21 cellular contexts compared by ENCODE assay signal in genomic region chr9:124899845-124900244, GRCh38. TPM values are rescaled to one million over a fixed set of nuclear protein-coding genes. Genes with fewer than 3 reads are reported as not detected.
DNase-seq lines count a peak whose midpoint lies in the region; ATAC-seq, FAIRE-seq and TF ChIP-seq lines count a peak whose summit lies in the region.
"Had no signal": no experiment of that assay in that cellular context is flagged by ENCODE, and none has a peak within 500 bp of the region (broad histone marks: within the 10 kb centered on the region; RNA-seq: fewer than 3 reads in every experiment).

No MANE protein-coding gene starts in this region.

- intact Hi-C loops in IMR-90 (cut with micrococcal nuclease): no loop called here

- peaks cover 3 to 5% of the 10 kb centered on the region in 2 experiments; a peak in 2 of 4 replicates for H3K79me1 ChIP-seq in IMR-90 (ENCODE audit: low read depth in 1 of 2, low read length in 2 of 2)

- no peaks in the 10 kb centered on the region for H3K27me3 ChIP-seq in AG04450 (ENCODE audit: control insufficient read depth, insufficient read depth, low read length)
- H3K27me3 ChIP-seq in IMR-90 (ENCODE audit: control insufficient read depth, insufficient read depth, low read length): no peaks in the 10 kb centered on the region
- H3K27me3 ChIP-seq in keratinocyte (ENCODE audit: control insufficient read depth, extremely low read depth, insufficient read depth, low read length): no peaks in the 10 kb centered on the region
- H3K27me3 ChIP-seq: BE2C, SJSA1 had no signal

- no peak overlapping the region for H2BK120ac ChIP-seq in IMR-90 (ENCODE audit: low read depth, low read length)

- DNase-seq in AG04450 (ENCODE audit: low read depth, low spot score) (no peak), IMR-90 (no peak), keratinocyte (ENCODE audit: low read depth, low spot score) (no peak), NCI-H146 (lab: John Stamatoyannopoulos, UW) (no peak), NCI-H524 (lab: John Stamatoyannopoulos, UW) (no peak)
- DNase-seq: BE2C, DMS79 treated with DMSO at 0.1 percent for 48 hours, GM23248, MM.1S, NCI-H1048, NCI-H1436, NCI-H1930, NCI-H510A, NCI-H748 treated with DMSO at 0.1 percent for 48 hours had no signal

- H3K4me3 ChIP-seq in AG04450 (ENCODE audit: low read depth, low read length) (no peak overlapping the region), IMR-90 (ENCODE audit: insufficient read depth, low read depth, low read length) (no peak overlapping the region), keratinocyte (ENCODE audit: control insufficient read depth in 2 of 3, extremely low read depth in 1 of 3, insufficient read depth in 2 of 3, low read depth in 1 of 3, low read length in 3 of 3) (no peak overlapping the region)
- H3K4me3 ChIP-seq: GM23248, SJSA1 had no signal

- peaks cover 23% of the 10 kb centered on the region for H3K36me3 ChIP-seq in IMR-90 (ENCODE audit: control insufficient read depth, insufficient read depth, low read length)
- peaks cover 5 to 6% of the 10 kb centered on the region in 2 experiments for H3K36me3 ChIP-seq in keratinocyte (ENCODE audit: control insufficient read depth in 2 of 2, extremely low read depth in 1 of 2, insufficient read depth in 2 of 2, low read length in 2 of 2)
- H3K36me3 ChIP-seq: BE2C, SJSA1 had no signal

- H3K79me2 ChIP-seq in keratinocyte (ENCODE audit: control insufficient read depth, insufficient read depth, low read length): no peaks in the 10 kb centered on the region

- no peak overlapping the region for H3K4me2 ChIP-seq in IMR-90 (ENCODE audit: low read depth, low read length)
- H3K4me2 ChIP-seq in keratinocyte (ENCODE audit: control insufficient read depth, extremely low read depth, insufficient read depth, low read depth, low read length): no peak overlapping the region

- in situ Hi-C loops in IMR-90 (cut with MboI; ENCODE audit: low sequenced_read_pairs): loop anchor here (25.0 kb wide), 1 partner anchor 462 kb away; no protein-coding TSS in a partner anchor

- CTCF ChIA-PET in AG04450 (lab: Charles Lee) (no interaction called here), IMR-90 (lab: Yijun Ruan, JAX) (no interaction called here)

- H2BK15ac ChIP-seq in IMR-90 (ENCODE audit: low read depth, low read length): no peak overlapping the region

- TF ChIP-seq RAD21 in IMR-90 (IDR thresholded peaks at IDR 0.05; ENCODE audit: low read length): no peak

- H3K18ac ChIP-seq in IMR-90 (ENCODE audit: low read depth, low read length): no peak overlapping the region

- no peak overlapping the region for H3K14ac ChIP-seq in IMR-90 (replicated peaks; ENCODE audit: low read depth, low read length)

- no peak overlapping the region for H2AFZ ChIP-seq in IMR-90 (replicated peaks; ENCODE audit: low read length, poor library complexity)
- no peak overlapping the region for H2AFZ ChIP-seq in keratinocyte (ENCODE audit: control insufficient read depth, low read length)
- H2AFZ ChIP-seq: GM23248 had no signal

- H4K8ac ChIP-seq in IMR-90 (ENCODE audit: low read depth in 2 of 2, low read length in 2 of 2): no peak overlapping the region

- ATAC-seq in IMR-90 (ENCODE audit: low read depth): no peak
- no peak for ATAC-seq in GM21576 (IDR thresholded peaks at IDR 0.05; ENCODE audit: unreplicated experiment)
- ATAC-seq: HCT116 had no signal

- no peaks in the 10 kb centered on the region for H3K9me3 ChIP-seq in AG04450 (ENCODE audit: control insufficient read depth, insufficient read depth, low read length)
- no peaks in the 10 kb centered on the region for H3K9me3 ChIP-seq in IMR-90 (ENCODE audit: control insufficient read depth, insufficient read depth, low read length)
- H3K9me3 ChIP-seq in keratinocyte (ENCODE audit: control insufficient read depth, low read depth, low read length): no peaks in the 10 kb centered on the region
- H3K9me3 ChIP-seq: BE2C, SJSA1 had no signal

- peak; percentile 29 for FAIRE-seq in keratinocyte (lab: Jason Lieb, UNC)
- FAIRE-seq: A204.1 had no signal

- H3K4me1 ChIP-seq in IMR-90 (ENCODE audit: control insufficient read depth, insufficient read depth, low read length) (0 out of 2 replicates have a peak, but pooled peaks cover 2% of the 10 kb centered on the region), keratinocyte (ENCODE audit: control insufficient read depth, extremely low read depth, insufficient read depth, low read length) (peaks cover 13% of the 10 kb centered on the region)
- H3K4me1 ChIP-seq: BE2C, SJSA1 had no signal

- H4K5ac ChIP-seq in IMR-90 (ENCODE audit: low read depth, low read length): no peak overlapping the region

- no peak overlapping the region for H4K91ac ChIP-seq in IMR-90 (ENCODE audit: insufficient read depth, low read depth, low read length)

- H3K9ac ChIP-seq in IMR-90 (ENCODE audit: low read depth, low read length): no peak overlapping the region
- H3K9ac ChIP-seq in keratinocyte (ENCODE audit: control insufficient read depth, extremely low read depth, insufficient read depth, low read length): no peak overlapping the region
- H3K9ac ChIP-seq: GM23248 had no signal

- POLR2A ChIA-PET in AG04450 (lab: Yijun Ruan, JAX): no interaction called here
- POLR2A ChIA-PET in IMR-90 (lab: Charles Lee; ENCODE audit: unreplicated experiment): no interaction called here

- TF ChIP-seq CTCF in AG04450 (IDR thresholded peaks at IDR 0.05; ENCODE audit: low read depth, low read length) (no peak), IMR-90 (conservative IDR thresholded peaks at IDR 0.05; ENCODE audit: low read depth, low read length) (no peak), keratinocyte (optimal IDR thresholded peaks at IDR 0.05 in 1 of 3, IDR thresholded peaks at IDR 0.05 in 1 of 3, conservative IDR thresholded peaks at IDR 0.05 in 1 of 3; ENCODE audit: extremely low read depth in 1 of 3, insufficient read depth in 2 of 3, low read length in 3 of 3) (no peak)

- H2BK5ac ChIP-seq in IMR-90 (ENCODE audit: low read depth, low read length, poor library complexity, severe bottlenecking): no peak overlapping the region

- no peak overlapping the region for H2BK20ac ChIP-seq in IMR-90 (ENCODE audit: low read depth, low read length)

- peaks cover 3% of the 10 kb centered on the region; the same call in 1 of the 2 replicates for H3K9me1 ChIP-seq in IMR-90 (ENCODE audit: insufficient read depth, low read length)
- H3K9me1 ChIP-seq in keratinocyte (ENCODE audit: control insufficient read depth, extremely low read depth, insufficient read depth, low read length): no peaks in the 10 kb centered on the region

- H3K27ac ChIP-seq in AG04450 (ENCODE audit: low read depth, low read length): peak overlapping the region; percentile 21
- no peak overlapping the region for H3K27ac ChIP-seq in IMR-90 (ENCODE audit: insufficient read depth, low read length)
- H3K27ac ChIP-seq in cingulate gyrus (ENCODE audit: low read depth, low read length): peak overlapping the region; percentile 41
- no peak overlapping the region for H3K27ac ChIP-seq in keratinocyte (ENCODE audit: control insufficient read depth, insufficient read depth, low read length)
- H3K27ac ChIP-seq: GM23248, SJSA1 had no signal

- H4K20me1 ChIP-seq in IMR-90 (ENCODE audit: insufficient read depth, low read length) (no peaks in the 10 kb centered on the region; the same call in 1 of the 2 replicates), keratinocyte (ENCODE audit: control insufficient read depth, extremely low read depth, insufficient read depth, low read length) (no peaks in the 10 kb centered on the region)

- no TSS peak for BruUV-seq in IMR-90 (replicated peaks; lab: Mats Ljungman, UMichigan)

- H2AK9ac ChIP-seq in IMR-90 (replicated peaks; ENCODE audit: low read depth, low read length, poor library complexity): no peak overlapping the region

- dilution Hi-C loops in IMR-90 (cut with HindIII; ENCODE audit: low sequenced_read_pairs, unreplicated experiment): no loop called here
- dilution Hi-C loops in keratinocyte (cut with MboI; ENCODE audit: extremely low pct_ligation_motif_present, low sequenced_read_pairs): no loop called here

- H2AK5ac ChIP-seq in IMR-90 (ENCODE audit: low read depth, low read length): no peak overlapping the region

- H3K23ac ChIP-seq in IMR-90 (ENCODE audit: low read depth, low read length): no peak overlapping the region

- TF ChIP-seq POLR2A in IMR-90 (IDR thresholded peaks at IDR 0.05; ENCODE audit: low read depth, low read length): no peak

- no peak overlapping the region for H3K56ac ChIP-seq in IMR-90 (ENCODE audit: extremely low read depth, insufficient read depth, low read length)

- 88% methylated on average over 6 of the region's 9 CpGs; no CpG with 5 or more reads in 1 of the 2 experiments for WGBS in IMR-90 (ENCODE audit: extremely low coverage in 2 of 2, insufficient read length in 1 of 2), 2 experiments

- no peak overlapping the region for H3K4ac ChIP-seq in IMR-90 (ENCODE audit: low read depth, low read length)

RNA-seq across cellular contexts. Expression of gene ARPC5L, which starts 37.9 kb away (rescaled TPM):
- polyA plus RNA-seq in AG04450 (2011; rRNA removed) (45.8 and 62.0 TPM in 2 replicates), IMR-90 (2012; rRNA removed) (53.8 and 57.4 TPM in 2 replicates), keratinocyte (79.5 to 107 TPM (median 102 TPM) in 3 replicates)
- 17.5 and 18.3 TPM in 2 replicates for polyA minus RNA-seq in AG04450 (2011; rRNA and poly(A)+ RNA removed)
- total RNA-seq in IMR-90 (2012; rRNA removed): 11.1 and 19.7 TPM in 2 replicates
- polyA plus RNA-seq in IMR-90 (2012; cell fraction: cytosol; rRNA removed): 40.2 and 49.0 TPM in 2 replicates
- 25.4 and 61.2 TPM in 2 replicates for polyA plus RNA-seq in IMR-90 (2012; cell fraction: nucleus; rRNA removed; ENCODE audit: low replicate concordance)
- 193 TPM for polyA plus RNA-seq in keratinocyte (2011; ENCODE audit: low read depth)
- polyA plus RNA-seq in keratinocyte (2011; cell fraction: cytosol; rRNA removed): 97.3 and 103 TPM in 2 replicates
- polyA plus RNA-seq in keratinocyte (2011; cell fraction: nucleus; rRNA removed): 58.9 and 80.7 TPM in 2 replicates
- 88.5 and 126 TPM in 2 replicates for polyA plus RNA-seq in keratinocyte (2012; ENCODE audit: low replicate concordance)
- 13.2 to 34.9 TPM (median 23.4 TPM) in 3 replicates for polyA minus RNA-seq in keratinocyte
- 41.1 TPM for polyA minus RNA-seq in keratinocyte (2011; cell fraction: cytosol; rRNA and poly(A)+ RNA removed)
- 11.7 and 14.9 TPM in 2 replicates for polyA minus RNA-seq in keratinocyte (2011; cell fraction: nucleus; rRNA and poly(A)+ RNA removed)

RNA-seq across cellular contexts. Expression of gene RPL35, which starts 38.1 kb away (rescaled TPM):
- 1,392 and 2,283 TPM in 2 replicates for polyA plus RNA-seq in AG04450 (2011; rRNA removed)
- 210 and 338 TPM in 2 replicates for polyA minus RNA-seq in AG04450 (2011; rRNA and poly(A)+ RNA removed)
- total RNA-seq in IMR-90 (2012; rRNA removed): 881 and 1,151 TPM in 2 replicates
- 1,650 and 1,735 TPM in 2 replicates for polyA plus RNA-seq in IMR-90 (2012; rRNA removed)
- polyA plus RNA-seq in IMR-90 (2012; cell fraction: cytosol; rRNA removed): 3,661 and 4,271 TPM in 2 replicates
- 742 and 1,804 TPM in 2 replicates for polyA plus RNA-seq in IMR-90 (2012; cell fraction: nucleus; rRNA removed; ENCODE audit: low replicate concordance)
- 2,334 to 5,073 TPM (median 3,325 TPM) in 3 replicates for polyA plus RNA-seq in keratinocyte
- polyA plus RNA-seq in keratinocyte (2011; ENCODE audit: low read depth): 2,668 TPM
- 894 and 1,713 TPM in 2 replicates for polyA plus RNA-seq in keratinocyte (2011; cell fraction: cytosol; rRNA removed)
- 508 and 737 TPM in 2 replicates for polyA plus RNA-seq in keratinocyte (2011; cell fraction: nucleus; rRNA removed)
- polyA plus RNA-seq in keratinocyte (2012; ENCODE audit: low replicate concordance): 3,012 and 3,893 TPM in 2 replicates
- polyA minus RNA-seq in keratinocyte: 341 to 1,372 TPM (median 505 TPM) in 3 replicates
- polyA minus RNA-seq in keratinocyte (2011; cell fraction: cytosol; rRNA and poly(A)+ RNA removed): 894 TPM
- 127 TPM in 2 replicates for polyA minus RNA-seq in keratinocyte (2011; cell fraction: nucleus; rRNA and poly(A)+ RNA removed)

RNA-seq across cellular contexts. Expression of gene GOLGA1, which starts 41.0 kb away (rescaled TPM):
- polyA plus RNA-seq in AG04450 (2011; rRNA removed): 12.0 and 13.1 TPM in 2 replicates
- polyA minus RNA-seq in AG04450 (2011; rRNA and poly(A)+ RNA removed): 8.0 and 9.3 TPM in 2 replicates
- 10.6 and 11.9 TPM in 2 replicates for total RNA-seq in IMR-90 (2012; rRNA removed)
- polyA plus RNA-seq in IMR-90 (2012; rRNA removed): 11.0 and 12.7 TPM in 2 replicates
- polyA plus RNA-seq in IMR-90 (2012; cell fraction: cytosol; rRNA removed): 4.9 and 8.1 TPM in 2 replicates
- polyA plus RNA-seq in IMR-90 (2012; cell fraction: nucleus; rRNA removed; ENCODE audit: low replicate concordance): 20.0 and 40.0 TPM in 2 replicates
- polyA plus RNA-seq in keratinocyte: 7.4 to 8.5 TPM (median 7.6 TPM) in 3 replicates
- 34.6 TPM for polyA plus RNA-seq in keratinocyte (2011; ENCODE audit: low read depth)
- polyA plus RNA-seq in keratinocyte (2011; cell fraction: cytosol; rRNA removed): 6.5 and 6.9 TPM in 2 replicates
- 17.4 and 18.7 TPM in 2 replicates for polyA plus RNA-seq in keratinocyte (2011; cell fraction: nucleus; rRNA removed)
- polyA plus RNA-seq in keratinocyte (2012; ENCODE audit: low replicate concordance): 5.1 and 6.3 TPM in 2 replicates
- polyA minus RNA-seq in keratinocyte: 8.6 to 12.5 TPM (median 11.3 TPM) in 3 replicates
- polyA minus RNA-seq in keratinocyte (2011; cell fraction: cytosol; rRNA and poly(A)+ RNA removed): 7.9 TPM
- 6.2 and 8.5 TPM in 2 replicates for polyA minus RNA-seq in keratinocyte (2011; cell fraction: nucleus; rRNA and poly(A)+ RNA removed)

RNA-seq across cellular contexts. Expression of gene WDR38, which starts 46.6 kb away (rescaled TPM):
- polyA plus RNA-seq in AG04450 (2011; rRNA removed) (not detected in 2 replicates), IMR-90 (2012; rRNA removed) (not detected in 2 replicates), keratinocyte (not detected in 3 replicates)
- polyA minus RNA-seq in AG04450 (2011; rRNA and poly(A)+ RNA removed): not detected in 2 replicates
- not detected in 2 replicates for total RNA-seq in IMR-90 (2012; rRNA removed)
- not detected in 2 replicates for polyA plus RNA-seq in IMR-90 (2012; cell fraction: cytosol; rRNA removed)
- not detected in 2 replicates for polyA plus RNA-seq in IMR-90 (2012; cell fraction: nucleus; rRNA removed; ENCODE audit: low replicate concordance)
- not detected for polyA plus RNA-seq in keratinocyte (2011; ENCODE audit: low read depth)
- polyA plus RNA-seq in keratinocyte (2011; cell fraction: cytosol; rRNA removed): not detected in 2 replicates
- not detected in 2 replicates for polyA plus RNA-seq in keratinocyte (2011; cell fraction: nucleus; rRNA removed)
- polyA plus RNA-seq in keratinocyte (2012; ENCODE audit: low replicate concordance): not detected in 2 replicates
- polyA minus RNA-seq in keratinocyte: not detected in 3 replicates
- not detected for polyA minus RNA-seq in keratinocyte (2011; cell fraction: cytosol; rRNA and poly(A)+ RNA removed)
- polyA minus RNA-seq in keratinocyte (2011; cell fraction: nucleus; rRNA and poly(A)+ RNA removed): not detected in 2 replicates
- total RNA-seq: GM23248; LHCN-M2; SJSA1; T-helper 1 cell treated with Interleukin-12 subunit alpha and Interleukin-12 subunit beta and Interleukin-4 antibody, amounts not matched to agents 30 ng/mL and 1 ng/mL, for 36 hours had no signal
- polyA plus RNA-seq: GM23248 had no signal

Comparison
In these comparisons a context has a peak if more than half of its experiments do, and no peak if none do; other contexts are left out.
1. H3K27ac ChIP-seq: peak in AG04450 (single experiment) and cingulate gyrus (single experiment); none in IMR-90 (single experiment) and keratinocyte (single experiment).